ENCODE assay signal across 23 cellular contexts in the genomic region with DNA sequence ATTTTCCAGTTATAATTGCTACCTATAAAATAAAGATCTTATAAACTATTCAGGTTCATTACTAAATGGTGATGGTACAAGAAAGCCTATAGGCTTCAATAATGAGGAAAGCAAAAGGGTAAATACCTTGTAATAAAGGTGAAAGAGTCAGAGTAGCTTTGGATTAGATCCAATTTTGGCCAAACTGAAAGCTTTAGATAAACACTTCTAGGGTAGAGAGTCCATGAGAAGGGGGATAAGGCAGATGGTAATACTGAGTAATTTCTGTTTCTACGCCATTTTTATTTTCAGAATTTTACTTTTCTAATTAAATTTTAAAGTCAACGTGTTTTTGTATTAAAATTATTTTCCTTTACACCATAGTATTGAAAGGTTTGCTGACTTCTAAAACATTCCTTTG. TPM values are rescaled to one million over a fixed set of nuclear protein-coding genes. Genes with fewer than 3 reads are reported as not detected.
A peak's percentile ranks its signal among the peaks of the same experiment; 100 is the strongest.
DNase-seq lines count a peak whose midpoint lies in the region; ATAC-seq and TF ChIP-seq lines count a peak whose summit lies in the region.
"Had no signal": no experiment of that assay in that cellular context is flagged by ENCODE, and none has a peak within 500 bp of the region (broad histone marks: within the 10 kb centered on the region; RNA-seq: fewer than 3 reads in every experiment).

No MANE protein-coding gene starts in this region.

- H3K27me3 Mint-ChIP-seq in natural killer cell treated with Interleukin-12 subunit alpha and Interleukin-12 subunit beta and Interleukin-15 and Interleukin-18, amount 100 ng/mL, for 72 hours = no peaks in the 10 kb centered on the region
- H3K27me3 Mint-ChIP-seq in glutamatergic neuron (ENCODE audit: unreplicated experiment) = no peaks in the 10 kb centered on the region
- H3K27me3 Mint-ChIP-seq: activated T-cell treated with anti-CD3 and anti-CD28 coated beads, Interleukin-2, amount 50 U/mL, for 24 hours had no signal

- no peak overlapping the region for H3K4me3 Mint-ChIP-seq in natural killer cell treated with Interleukin-12 subunit alpha and Interleukin-12 subunit beta and Interleukin-15 and Interleukin-18, amount 100 ng/mL, for 72 hours
- H3K4me3 Mint-ChIP-seq in glutamatergic neuron (ENCODE audit: unreplicated experiment) = no peak overlapping the region
- H3K4me3 Mint-ChIP-seq: activated T-cell treated with anti-CD3 and anti-CD28 coated beads, Interleukin-2, amount 50 U/mL, for 24 hours; GM23338 had no signal

- H3K27ac Mint-ChIP-seq in natural killer cell treated with Interleukin-12 subunit alpha and Interleukin-12 subunit beta and Interleukin-15 and Interleukin-18, amount 100 ng/mL, for 72 hours = peak overlapping the region; percentile 17 to 19
- H3K27ac Mint-ChIP-seq in glutamatergic neuron (ENCODE audit: unreplicated experiment) = no peak overlapping the region
- H3K27ac Mint-ChIP-seq: GM23338 had no signal

- no peaks in the 10 kb centered on the region for H3K9me3 Mint-ChIP-seq in natural killer cell treated with Interleukin-12 subunit alpha and Interleukin-12 subunit beta and Interleukin-15 and Interleukin-18, amount 100 ng/mL, for 72 hours
- H3K9me3 Mint-ChIP-seq in glutamatergic neuron (ENCODE audit: unreplicated experiment) = peaks cover 1% of the 10 kb centered on the region
- H3K9me3 Mint-ChIP-seq: activated T-cell treated with anti-CD3 and anti-CD28 coated beads, Interleukin-2, amount 50 U/mL, for 24 hours; GM23338 had no signal

- peak; percentile 14 for DNase-seq in NCI-H1092 treated with DMSO at 0.1 percent for 48 hours (lab: John Stamatoyannopoulos, UW)
- no peak for DNase-seq in NCI-H1092 (lab: John Stamatoyannopoulos, UW)
- DNase-seq in NCI-H1105 treated with DMSO at 0.1 percent for 48 hours (lab: John Stamatoyannopoulos, UW) = peak; percentile 25
- DNase-seq in erythroblast (lab: John Stamatoyannopoulos, UW) = peak; percentile 63
- no peak for DNase-seq in natural killer cell treated with Interleukin-12 subunit alpha and Interleukin-12 subunit beta and Interleukin-15 and Interleukin-18, amount 100 ng/mL, for 72 hours (ENCODE audit: low spot score)
- DNase-seq in glutamatergic neuron = no peak
- DNase-seq in activated CD4-positive, alpha-beta T cell treated with anti-CD3 and anti-CD28 coated beads, Interleukin-2, amount 50 U/mL, for 1 hour = no peak
- DNase-seq: activated gamma-delta T cell; activated T-cell treated with anti-CD3 and anti-CD28 coated beads, Interleukin-2, amount 50 U/mL, for 24 hours; adrenal gland; dermis blood vessel endothelial cell; foreskin melanocyte; mucosa of descending colon; NCI-H1930; NCI-H226; NCI-H69; ovary; SIG-M5; stimulated activated CD4-positive, alpha-beta T cell treated with anti-CD3 and anti-CD28 coated beads, Interleukin-15, amount 100 ng/mL, for 24 hours; stimulated activated CD4-positive, alpha-beta T cell treated with anti-CD3 and anti-CD28 coated beads, Interleukin-4, amount 100 ng/mL, for 4 hours; trophoblast cell had no signal

- H3K4me1 Mint-ChIP-seq in natural killer cell treated with Interleukin-12 subunit alpha and Interleukin-12 subunit beta and Interleukin-15 and Interleukin-18, amount 100 ng/mL, for 72 hours (ENCODE audit: low read depth in 2 of 2) = peaks cover 52 to 75% of the 10 kb centered on the region in 2 donors
- no peaks in the 10 kb centered on the region for H3K4me1 Mint-ChIP-seq in glutamatergic neuron (ENCODE audit: low read depth, unreplicated experiment)
- H3K4me1 Mint-ChIP-seq: GM23338 had no signal

- no peak for ATAC-seq in natural killer cell treated with Interleukin-12 subunit alpha and Interleukin-12 subunit beta and Interleukin-15 and Interleukin-18, amount 100 ng/mL, for 72 hours
- no peak for ATAC-seq in HG03457 (IDR thresholded peaks at IDR 0.05; ENCODE audit: unreplicated experiment)
- ATAC-seq: GM23338, mucosa of descending colon had no signal

- TF ChIP-seq POLR2A in erythroblast (IDR thresholded peaks at IDR 0.05; ENCODE audit: low read length) = no peak

- no peak for TF ChIP-seq CTCF in glutamatergic neuron (IDR thresholded peaks at IDR 0.05; ENCODE audit: partially characterized antibody, unreplicated experiment)

- peaks cover 45% of the 10 kb centered on the region for H3K36me3 Mint-ChIP-seq in natural killer cell treated with Interleukin-12 subunit alpha and Interleukin-12 subunit beta and Interleukin-15 and Interleukin-18, amount 100 ng/mL, for 72 hours
- H3K36me3 Mint-ChIP-seq in glutamatergic neuron (ENCODE audit: unreplicated experiment) = no peaks in the 10 kb centered on the region

RNA-seq across cellular contexts. Expression of gene CASP8, which starts 9.4 kb away (rescaled TPM):
- 10 to 100 TPM; 76.8 to 83.7 TPM for total RNA-seq in natural killer cell treated with Interleukin-12 subunit alpha and Interleukin-12 subunit beta and Interleukin-15 and Interleukin-18, amount 100 ng/mL, for 72 hours
- total RNA-seq in glutamatergic neuron (ENCODE audit: unreplicated experiment) = not detected

Comparison
In these comparisons a context has a peak if more than half of its experiments do, and no peak if none do; other contexts are left out.
1. DNase-seq: peak in NCI-H1092 treated with DMSO at 0.1 percent for 48 hours (single experiment), NCI-H1105 treated with DMSO at 0.1 percent for 48 hours (single experiment) and erythroblast (2 of 2); none in NCI-H1092 (single experiment), natural killer cell treated with Interleukin-12 subunit alpha and Interleukin-12 subunit beta and Interleukin-15 and Interleukin-18, amount 100 ng/mL, for 72 hours (single experiment), glutamatergic neuron (single experiment) and activated CD4-positive, alpha-beta T cell treated with anti-CD3 and anti-CD28 coated beads, Interleukin-2, amount 50 U/mL, for 1 hour (single experiment).
2. RNA of gene CASP8, which starts 9.4 kb away (total RNA-seq): 76.8 to 83.7 TPM in natural killer cell treated with Interleukin-12 subunit alpha and Interleukin-12 subunit beta and Interleukin-15 and Interleukin-18, amount 100 ng/mL, for 72 hours; not detected in glutamatergic neuron (single experiment); every median in the first group is over 10 times any median in the second.